ENCODE assay signal across 22 cellular contexts in the genomic region with DNA sequence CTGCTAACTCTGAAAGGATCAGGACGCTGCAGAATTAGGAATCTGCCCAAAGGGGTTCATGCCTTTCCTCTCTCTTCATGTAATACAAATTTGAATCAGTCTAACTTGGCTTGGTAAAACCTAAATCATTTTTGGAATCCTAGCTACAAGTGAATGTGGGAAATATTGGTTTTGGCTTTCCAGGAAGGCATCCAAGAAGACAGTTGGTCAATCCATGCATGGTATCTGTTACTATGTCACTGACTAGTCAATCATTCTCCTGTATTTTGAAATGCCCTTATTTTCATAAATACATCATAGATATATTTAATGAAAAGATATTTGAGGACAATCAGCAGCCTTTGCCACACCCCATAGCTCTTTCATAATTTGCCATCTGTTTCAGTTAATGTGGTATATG. TPM values are rescaled to one million over a fixed set of nuclear protein-coding genes. Genes with fewer than 3 reads are reported as not detected.
DNase-seq lines count a peak whose midpoint lies in the region; FAIRE-seq and TF ChIP-seq lines count a peak whose summit lies in the region.
"Had no signal": no experiment of that assay in that cellular context is flagged by ENCODE, and none has a peak within 500 bp of the region (broad histone marks: within the 10 kb centered on the region; RNA-seq: fewer than 3 reads in every experiment).

No MANE protein-coding gene starts in this region.

- no peak for TF ChIP-seq CTCF in parathyroid adenoma (IDR thresholded peaks at IDR 0.05)

- peak; percentile 13 for DNase-seq in NCI-H2171 (lab: John Stamatoyannopoulos, UW)
- DNase-seq in NCI-H2171 treated with DMSO at 0.1 percent for 48 hours (lab: John Stamatoyannopoulos, UW): no peak
- DNase-seq in GM04503 (ENCODE audit: low read depth): peak; percentile 14
- DNase-seq in fibroblast of peridontal ligament (ENCODE audit: extremely low read depth): peak; percentile 38
- DNase-seq in NOMO-1 treated with dmso at 0.1 percent for 144 hours (lab: John Stamatoyannopoulos, UW; ENCODE audit: unreplicated experiment): no peak
- no peak for DNase-seq in DMS79 treated with DMSO at 0.1 percent for 48 hours (lab: John Stamatoyannopoulos, UW)
- DNase-seq in GM12892 (ENCODE audit: insufficient read length): no peak
- DNase-seq: Calu3; CD8-positive, alpha-beta T cell; DMS 273 treated with DMSO at 0.1 percent for 48 hours; DMS53; GDM1; GOT3; H7; HFFc6; IMR-90 had no signal

- H3K4me1 ChIP-seq in parathyroid adenoma: no peaks in the 10 kb centered on the region
- H3K4me1 ChIP-seq: BLaER1 treated with 17β-estradiol and CSF1 and Interleukin-3, amounts not matched to agents 10 nM and 100 nM had no signal

- no peaks in the 10 kb centered on the region for H3K27me3 ChIP-seq in parathyroid adenoma (ENCODE audit: control insufficient read depth, insufficient read depth, low read length)
- H3K27me3 ChIP-seq: BLaER1 treated with 17β-estradiol and CSF1 and Interleukin-3, amounts not matched to agents 10 nM and 100 nM had no signal

- H3K4me3 ChIP-seq in parathyroid adenoma (ENCODE audit: low read depth, low read length): no peak overlapping the region
- H3K4me3 ChIP-seq: A549; BLaER1 treated with 17β-estradiol and CSF1 and Interleukin-3, amounts not matched to agents 10 nM and 100 nM; K562 had no signal

- peak overlapping the region; percentile 25 for H2AFZ ChIP-seq in parathyroid adenoma

- no peaks in the 10 kb centered on the region for H3K79me2 ChIP-seq in parathyroid adenoma

- no peak overlapping the region for H3K27ac ChIP-seq in parathyroid adenoma
- H3K27ac ChIP-seq: 22Rv1; A549; BLaER1 treated with 17β-estradiol and CSF1 and Interleukin-3, amounts not matched to agents 10 nM and 100 nM; HL-60 had no signal

- H3K4me2 ChIP-seq in parathyroid adenoma (ENCODE audit: low read length): no peak overlapping the region
- H3K4me2 ChIP-seq: A549; BLaER1 treated with 17β-estradiol and CSF1 and Interleukin-3, amounts not matched to agents 10 nM and 100 nM had no signal

- no peak for FAIRE-seq in GM12892 (lab: Jason Lieb, UNC)
- FAIRE-seq: A549, K562 had no signal

- TF ChIP-seq POLR2A in GM12892 (IDR thresholded peaks at IDR 0.05; ENCODE audit: low read depth, low read length): no peak

- H3K9ac ChIP-seq in parathyroid adenoma: no peak overlapping the region
- H3K9ac ChIP-seq: BLaER1 treated with 17β-estradiol and CSF1 and Interleukin-3, amounts not matched to agents 10 nM and 100 nM had no signal

- no peaks in the 10 kb centered on the region for H3K36me3 ChIP-seq in parathyroid adenoma (ENCODE audit: control insufficient read depth, insufficient read depth, low read length)
- H3K36me3 ChIP-seq: BLaER1 treated with 17β-estradiol and CSF1 and Interleukin-3, amounts not matched to agents 10 nM and 100 nM had no signal

- H3K9me3 ChIP-seq in parathyroid adenoma (ENCODE audit: control insufficient read depth, low read length): no peaks in the 10 kb centered on the region
- H3K9me3 ChIP-seq: A549; BLaER1 treated with 17β-estradiol and CSF1 and Interleukin-3, amounts not matched to agents 10 nM and 100 nM had no signal

RNA-seq across cellular contexts. Expression of a gene that starts 7.5 kb away (rescaled TPM):
- 2.2 TPM for polyA plus RNA-seq in GM12892 (2012; ENCODE audit: missing spikeins)

RNA-seq across cellular contexts. Expression of a gene that starts 10.2 kb away (rescaled TPM):
- polyA plus RNA-seq in GM12892 (2012; ENCODE audit: missing spikeins): 14.3 TPM

Comparison
In these comparisons a context has a peak if more than half of its experiments do, and no peak if none do; other contexts are left out.
1. DNase-seq: peak in NCI-H2171 (single experiment), GM04503 (single experiment) and fibroblast of peridontal ligament (single experiment); none in NCI-H2171 treated with DMSO at 0.1 percent for 48 hours (single experiment), NOMO-1 treated with dmso at 0.1 percent for 144 hours (single experiment), DMS79 treated with DMSO at 0.1 percent for 48 hours (single experiment) and GM12892 (single experiment).